In genomic region chr15:74438696-74439316, GRCh38 we compare ENCODE assay signal across 1 cellular context.
A peak's percentile ranks its signal among the peaks of the same experiment; 100 is the strongest.
TF ChIP-seq lines count a peak whose summit lies in the region.

No MANE protein-coding gene starts in this region.

TF ChIP-seq in HepG2, 621 proteins besides CTCF, POLR2A, EP300 and RAD21 (continued from another document):
- TF ChIP-seq, protein P1, sequence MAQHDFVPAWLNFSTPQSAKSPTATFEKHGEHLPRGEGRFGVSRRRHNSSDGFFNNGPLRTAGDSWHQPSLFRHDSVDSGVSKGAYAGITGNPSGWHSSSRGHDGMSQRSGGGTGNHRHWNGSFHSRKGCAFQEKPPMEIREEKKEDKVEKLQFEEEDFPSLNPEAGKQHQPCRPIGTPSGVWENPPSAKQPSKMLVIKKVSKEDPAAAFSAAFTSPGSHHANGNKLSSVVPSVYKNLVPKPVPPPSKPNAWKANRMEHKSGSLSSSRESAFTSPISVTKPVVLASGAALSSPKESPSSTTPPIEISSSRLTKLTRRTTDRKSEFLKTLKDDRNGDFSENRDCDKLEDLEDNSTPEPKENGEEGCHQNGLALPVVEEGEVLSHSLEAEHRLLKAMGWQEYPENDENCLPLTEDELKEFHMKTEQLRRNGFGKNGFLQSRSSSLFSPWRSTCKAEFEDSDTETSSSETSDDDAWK (CRISPR knock-in tag; IDR thresholded peaks at IDR 0.05) = no peak
- TF ChIP-seq RFX5 (IDR thresholded peaks at IDR 0.05; ENCODE audit: low read depth, low read length) (no peak), AGO1 (IDR thresholded peaks at IDR 0.05; ENCODE audit: low read depth, low read length, poor library complexity, severe bottlenecking) (no peak), KAT7 (CRISPR knock-in tag; IDR thresholded peaks at IDR 0.05; ENCODE audit: borderline replicate concordance) (0 out of 2 replicates have a peak, but pooled peaks have one; percentile 45), SALL1 (CRISPR knock-in tag; IDR thresholded peaks at IDR 0.05) (peak; percentile 56), MIXL1 (CRISPR knock-in tag; IDR thresholded peaks at IDR 0.05) (peak; percentile 52; the same call in 1 of the 2 replicates), ZMYM4 (CRISPR knock-in tag; IDR thresholded peaks at IDR 0.05) (0 out of 2 replicates have a peak, but pooled peaks have one; percentile 18), GATAD2A (CRISPR knock-in tag; IDR thresholded peaks at IDR 0.05) (peak; percentile 78), KDM3A (CRISPR knock-in tag; IDR thresholded peaks at IDR 0.05; ENCODE audit: low read depth) (0 out of 2 replicates have a peak, but pooled peaks have one; percentile 49), RELA (CRISPR knock-in tag; IDR thresholded peaks at IDR 0.05) (0 out of 2 replicates have a peak, but pooled peaks have one; percentile 9)
